Comparison of ENCODE assay signal across 22 cellular contexts in genomic region chr2:28169492-28169891, GRCh38.
DNase-seq lines count a peak whose midpoint lies in the region; ATAC-seq and TF ChIP-seq lines count a peak whose summit lies in the region.
"Had no signal": no experiment of that assay in that cellular context is flagged by ENCODE, and none has a peak within 500 bp of the region (broad histone marks: within the 10 kb centered on the region; RNA-seq: fewer than 3 reads in every experiment).

No MANE protein-coding gene starts in this region.

- H2BK5ac ChIP-seq in IMR-90 (ENCODE audit: low read depth, low read length, poor library complexity, severe bottlenecking) (no peak overlapping the region), neuronal stem cell (ENCODE audit: low read length) (no peak overlapping the region)

- H3K4me3 ChIP-seq in IMR-90 (ENCODE audit: insufficient read depth, low read depth, low read length) (no peak overlapping the region), neuronal stem cell (ENCODE audit: low read length in 2 of 2) (no peak overlapping the region), transverse colon (no peak overlapping the region)
- H3K4me3 ChIP-seq: GM12878, K562 had no signal

- no peaks in the 10 kb centered on the region for H4K20me1 ChIP-seq in IMR-90 (ENCODE audit: insufficient read depth, low read length)

- ATAC-seq in IMR-90 (ENCODE audit: low read depth) (no peak), HG03432 (IDR thresholded peaks at IDR 0.05; ENCODE audit: unreplicated experiment) (no peak), foreskin keratinocyte (no peak)
- no peak for ATAC-seq in central memory CD8-positive, alpha-beta T cell (replicated peaks; ENCODE audit: extremely low read depth, poor library complexity, severe bottlenecking)
- ATAC-seq: GM12878, HCT116, K562 had no signal

- no peak for DNase-seq in IMR-90
- no peak for DNase-seq in central memory CD8-positive, alpha-beta T cell (ENCODE audit: low spot score in 2 of 2)
- DNase-seq in neuronal stem cell (ENCODE audit: low spot score) = no peak
- DNase-seq in transverse colon = peak; percentile 44
- no peak for DNase-seq in nucleus accumbens (lab: John Stamatoyannopoulos, UW)
- DNase-seq in foreskin keratinocyte = no peak
- DNase-seq: ACHN; BE2C; C1 segment of cervical spinal cord; CD4-positive, CD25-positive, alpha-beta regulatory T cell; CD8-positive, alpha-beta memory T cell; COR-L47; DMS 273 treated with DMSO at 0.1 percent for 48 hours; DMS53; DND-41; EL; GOT3; H7 had no signal

- peak overlapping the region in 1 of 2 experiments; percentile 61; a peak in 1 of 4 replicates for H4K8ac ChIP-seq in IMR-90 (ENCODE audit: low read depth in 2 of 2, low read length in 2 of 2)
- H4K8ac ChIP-seq in neuronal stem cell (ENCODE audit: low read depth, low read length) = no peak overlapping the region

- H3K27ac ChIP-seq in IMR-90 (ENCODE audit: insufficient read depth, low read length) (no peak overlapping the region), neuronal stem cell (replicated peaks; ENCODE audit: low read length) (no peak overlapping the region), transverse colon (no peak overlapping the region), foreskin keratinocyte (no peak overlapping the region)

- H4K91ac ChIP-seq in IMR-90 (ENCODE audit: insufficient read depth, low read depth, low read length) (no peak overlapping the region), neuronal stem cell (ENCODE audit: low read depth, low read length, poor library complexity) (no peak overlapping the region)

- no peaks in the 10 kb centered on the region for H3K36me3 ChIP-seq in IMR-90 (ENCODE audit: control insufficient read depth, insufficient read depth, low read length)
- no peaks in the 10 kb centered on the region for H3K36me3 ChIP-seq in neuronal stem cell (replicated peaks in 1 of 2; ENCODE audit: control insufficient read depth in 2 of 2, insufficient read depth in 2 of 2, low read length in 2 of 2)
- no peaks in the 10 kb centered on the region for H3K36me3 ChIP-seq in transverse colon
- H3K36me3 ChIP-seq: BE2C had no signal

- H3K27me3 ChIP-seq in IMR-90 (ENCODE audit: control insufficient read depth, insufficient read depth, low read length) (no peaks in the 10 kb centered on the region), neuronal stem cell (ENCODE audit: control insufficient read depth in 3 of 3, insufficient read depth in 3 of 3, low read depth in 1 of 3, low read length in 3 of 3) (no peaks in the 10 kb centered on the region), transverse colon (no peaks in the 10 kb centered on the region), foreskin keratinocyte (no peaks in the 10 kb centered on the region)
- H3K27me3 ChIP-seq: BE2C had no signal

- H3K23ac ChIP-seq in IMR-90 (ENCODE audit: low read depth, low read length) (no peak overlapping the region), neuronal stem cell (ENCODE audit: low read depth, low read length, poor library complexity) (no peak overlapping the region)

- H2AK5ac ChIP-seq in IMR-90 (ENCODE audit: low read depth, low read length) (peak overlapping the region; percentile 56; the same call in 1 of the 2 replicates), neuronal stem cell (ENCODE audit: low read depth, low read length) (no peak overlapping the region)

- H3K14ac ChIP-seq in IMR-90 (replicated peaks; ENCODE audit: low read depth, low read length) = 0 out of 2 replicates have a peak overlapping the region, but pooled peaks have one; percentile 29
- H3K14ac ChIP-seq in neuronal stem cell (ENCODE audit: low read length) = no peak overlapping the region

- in situ Hi-C loops in IMR-90 (cut with MboI; ENCODE audit: low sequenced_read_pairs) = no loop called here
- in situ Hi-C loops in transverse colon (cut with MboI; ENCODE audit: low pct_ligation_motif_present in 1 of 4, low pct_unique_long_range_greater_than_20kb in 1 of 4, low sequenced_read_pairs in 3 of 4) = no loop called here

- intact Hi-C loops in IMR-90 (cut with micrococcal nuclease) (loop anchor here (10.0 kb wide), 1 partner anchor 225 kb away; the partner anchor contains the start of gene FOSL2), transverse colon (cut with DNase I; ENCODE audit: low total_unique reads) (loop anchor here (10.0 kb wide), 1 partner anchor 225 kb away; the partner anchor contains the start of gene FOSL2)

- H2BK20ac ChIP-seq in IMR-90 (ENCODE audit: low read depth, low read length) = 0 out of 2 replicates have a peak overlapping the region, but pooled peaks have one; percentile 22

- peaks cover 4% of the 10 kb centered on the region for H3K9me1 ChIP-seq in IMR-90 (ENCODE audit: insufficient read depth, low read length)

- H3K4me2 ChIP-seq in IMR-90 (ENCODE audit: low read depth, low read length) (no peak overlapping the region), neuronal stem cell (ENCODE audit: insufficient read depth, low read length, poor library complexity, severe bottlenecking) (no peak overlapping the region)

- H2AK9ac ChIP-seq in IMR-90 (replicated peaks; ENCODE audit: low read depth, low read length, poor library complexity) = no peak overlapping the region

- TF ChIP-seq EP300 in transverse colon (IDR thresholded peaks at IDR 0.05; ENCODE audit: low read depth) = no peak

- H3K27me3 Mint-ChIP-seq in central memory CD8-positive, alpha-beta T cell = no peaks in the 10 kb centered on the region
- H3K27me3 Mint-ChIP-seq: CD4-positive, CD25-positive, alpha-beta regulatory T cell had no signal

- H3K18ac ChIP-seq in IMR-90 (ENCODE audit: low read depth, low read length) (no peak overlapping the region), neuronal stem cell (ENCODE audit: low read length) (no peak overlapping the region)

- no TSS peak for BruUV-seq in IMR-90 (replicated peaks; lab: Mats Ljungman, UMichigan)

- H3K4me1 Mint-ChIP-seq in central memory CD8-positive, alpha-beta T cell = no peaks in the 10 kb centered on the region
- H3K4me1 Mint-ChIP-seq: CD4-positive, CD25-positive, alpha-beta regulatory T cell; CD8-positive, alpha-beta memory T cell had no signal

- H2BK12ac ChIP-seq in neuronal stem cell (ENCODE audit: low read length) = peak overlapping the region; percentile 31

- H2BK120ac ChIP-seq in IMR-90 (ENCODE audit: low read depth, low read length) (peak overlapping the region; percentile 33; the same call in 1 of the 2 replicates), neuronal stem cell (ENCODE audit: low read depth, low read length) (no peak overlapping the region)

- peaks cover 17% of the 10 kb centered on the region for H3K4me1 ChIP-seq in IMR-90 (ENCODE audit: control insufficient read depth, insufficient read depth, low read length)
- H3K4me1 ChIP-seq in neuronal stem cell (ENCODE audit: control insufficient read depth in 2 of 2, insufficient read depth in 1 of 2, low read depth in 1 of 2, low read length in 2 of 2) = peaks cover 0 to 2% of the 10 kb centered on the region in 2 donors
- peaks cover 4 to 16% (median 11%) of the 10 kb centered on the region in 4 donors for H3K4me1 ChIP-seq in transverse colon
- peaks cover 29% of the 10 kb centered on the region for H3K4me1 ChIP-seq in foreskin keratinocyte

- TF ChIP-seq CTCF in IMR-90 (conservative IDR thresholded peaks at IDR 0.05; ENCODE audit: low read depth, low read length) = no peak
- TF ChIP-seq CTCF in transverse colon (IDR thresholded peaks at IDR 0.05) = no peak
- TF ChIP-seq CTCF in foreskin keratinocyte (conservative IDR thresholded peaks at IDR 0.05) = no peak

- no CpG with 5 or more reads among the region's 3 CpGs for WGBS in IMR-90 (ENCODE audit: extremely low coverage in 2 of 2, insufficient read length in 1 of 2), 2 experiments
- whole genome bisulfite sequencing in neuronal stem cell (ENCODE audit: extremely low coverage in 2 of 2, insufficient read length in 2 of 2, insufficient replicate concordance in 1 of 2), 2 donors = no CpG with 5 or more reads among the region's 3 CpGs
- 59 to 100% methylated on average over 1 to 3 of the region's 3 CpGs for WGBS in transverse colon (ENCODE audit: low coverage in 1 of 2), 2 donors

- TF ChIP-seq RAD21 in IMR-90 (IDR thresholded peaks at IDR 0.05; ENCODE audit: low read length) = no peak

- no peak overlapping the region for H3K56ac ChIP-seq in IMR-90 (ENCODE audit: extremely low read depth, insufficient read depth, low read length)

- H3K9me3 ChIP-seq in IMR-90 (ENCODE audit: control insufficient read depth, insufficient read depth, low read length) (no peaks in the 10 kb centered on the region), neuronal stem cell (replicated peaks in 1 of 2; ENCODE audit: control insufficient read depth in 2 of 2, insufficient read depth in 1 of 2, low read depth in 1 of 2, low read length in 2 of 2) (no peaks in the 10 kb centered on the region), transverse colon (no peaks in the 10 kb centered on the region)
- H3K9me3 ChIP-seq: BE2C had no signal

- peaks cover 0 to 9% of the 10 kb centered on the region in 2 experiments; a peak in 2 of 4 replicates for H3K79me1 ChIP-seq in IMR-90 (ENCODE audit: low read depth in 1 of 2, low read length in 2 of 2)
- H3K79me1 ChIP-seq in neuronal stem cell (ENCODE audit: low read depth, low read length) = no peaks in the 10 kb centered on the region

- no peaks in the 10 kb centered on the region for H3K9me3 Mint-ChIP-seq in central memory CD8-positive, alpha-beta T cell
- H3K9me3 Mint-ChIP-seq: CD4-positive, CD25-positive, alpha-beta regulatory T cell; CD8-positive, alpha-beta memory T cell had no signal

- dilution Hi-C loops in IMR-90 (cut with HindIII; ENCODE audit: low sequenced_read_pairs, unreplicated experiment) = no loop called here

- H3K9ac ChIP-seq in IMR-90 (ENCODE audit: low read depth, low read length) = no peak overlapping the region
- H3K9ac ChIP-seq in neuronal stem cell (ENCODE audit: low read depth, low read length, poor library complexity) = no peak overlapping the region

- POLR2A ChIA-PET in IMR-90 (lab: Charles Lee; ENCODE audit: unreplicated experiment) = no interaction called here

- CTCF ChIA-PET in IMR-90 (lab: Yijun Ruan, JAX) = interaction anchor here (0.6 kb wide), 1 partner anchor 55 kb away, joined by 3 read pairs; no protein-coding TSS in a partner anchor

- H3K36me3 Mint-ChIP-seq in central memory CD8-positive, alpha-beta T cell (ENCODE audit: insufficient read depth) = peaks cover 2% of the 10 kb centered on the region

- peak overlapping the region; percentile 38 for H3K27ac Mint-ChIP-seq in central memory CD8-positive, alpha-beta T cell (ENCODE audit: low read depth)

- H2BK15ac ChIP-seq in IMR-90 (ENCODE audit: low read depth, low read length) (no peak overlapping the region), neuronal stem cell (ENCODE audit: low read length) (no peak overlapping the region)

- H3K4ac ChIP-seq in IMR-90 (ENCODE audit: low read depth, low read length) = peak overlapping the region; percentile 34; the same call in 1 of the 2 replicates
- no peak overlapping the region for H3K4ac ChIP-seq in neuronal stem cell (ENCODE audit: low read length)

- H3K4me3 Mint-ChIP-seq in central memory CD8-positive, alpha-beta T cell = no peak overlapping the region
- H3K4me3 Mint-ChIP-seq: CD4-positive, CD25-positive, alpha-beta regulatory T cell; CD8-positive, alpha-beta memory T cell had no signal

- no peak for TF ChIP-seq POLR2A in IMR-90 (IDR thresholded peaks at IDR 0.05; ENCODE audit: low read depth, low read length)
- no peak for TF ChIP-seq POLR2A in transverse colon (IDR thresholded peaks at IDR 0.05)

- no peak overlapping the region for H2AFZ ChIP-seq in IMR-90 (replicated peaks; ENCODE audit: low read length, poor library complexity)
- no peak overlapping the region for H2AFZ ChIP-seq in neuronal stem cell (ENCODE audit: low read length)

- H4K5ac ChIP-seq in IMR-90 (ENCODE audit: low read depth, low read length) = no peak overlapping the region
